In genomic region chr11:66218026-66218425, GRCh38 we compare ENCODE assay signal across 14 cellular contexts. TPM values are rescaled to one million over a fixed set of nuclear protein-coding genes. Genes with fewer than 3 reads are reported as not detected.
DNase-seq lines count a peak whose midpoint lies in the region; ATAC-seq and TF ChIP-seq lines count a peak whose summit lies in the region.
"Had no signal": no experiment of that assay in that cellular context is flagged by ENCODE, and none has a peak within 500 bp of the region (broad histone marks: within the 10 kb centered on the region; RNA-seq: fewer than 3 reads in every experiment).

No MANE protein-coding gene starts in this region.

- peaks cover 19% of the 10 kb centered on the region for H3K4me1 Mint-ChIP-seq in activated naive CD4-positive, alpha-beta T cell treated with anti-CD3 and anti-CD28 coated beads, Interleukin-2, amount 50 U/mL, for 24 hours
- H3K4me1 Mint-ChIP-seq in T-helper 17 cell, result peaks cover 17% of the 10 kb centered on the region
- peaks cover 3% of the 10 kb centered on the region for H3K4me1 Mint-ChIP-seq in chondrocyte (ENCODE audit: low read depth)

- dilution Hi-C loops in mammary epithelial cell (cut with HindIII; ENCODE audit: low sequenced_read_pairs), result loop anchor here (5.0 kb wide), 3 partner anchors 34 to 96 kb away; no protein-coding TSS in a partner anchor

- H3K27me3 Mint-ChIP-seq in activated naive CD4-positive, alpha-beta T cell treated with anti-CD3 and anti-CD28 coated beads, Interleukin-2, amount 50 U/mL, for 24 hours, result no peaks in the 10 kb centered on the region
- H3K27me3 Mint-ChIP-seq in T-helper 17 cell (no peaks in the 10 kb centered on the region), chondrocyte (ENCODE audit: low read depth) (no peaks in the 10 kb centered on the region)
- H3K27me3 Mint-ChIP-seq: dendritic cell treated with granulocyte-macrophage colony-stimulating factor and Interleukin-4, amounts not matched to agents 40 ng/mL and 50 ng/mL, for 4 days had no signal

- H3K79me2 ChIP-seq in mammary epithelial cell (ENCODE audit: insufficient read depth, low read length), result no peaks in the 10 kb centered on the region

- H3K4me3 Mint-ChIP-seq in activated naive CD4-positive, alpha-beta T cell treated with anti-CD3 and anti-CD28 coated beads, Interleukin-2, amount 50 U/mL, for 24 hours, result no peak overlapping the region
- H3K4me3 Mint-ChIP-seq in T-helper 17 cell (no peak overlapping the region), chondrocyte (ENCODE audit: unreplicated experiment) (no peak overlapping the region)
- H3K4me3 Mint-ChIP-seq: activated T-helper 1 cell treated with anti-CD3 and anti-CD28 coated beads, Interleukin-12 subunit alpha, Interleukin-12 subunit beta, Interleukin-2, Interleukin-4 antibody, amounts not matched to agents 30 ng/mL and 10 ng/mL and 1 ng/mL, durations not matched to agents 14 hours and 24 hours and 36 hours; dendritic cell treated with granulocyte-macrophage colony-stimulating factor and Interleukin-4, amounts not matched to agents 40 ng/mL and 50 ng/mL, for 4 days had no signal

- H3K4me1 ChIP-seq in mammary epithelial cell (ENCODE audit: insufficient read depth, low read length), result no peaks in the 10 kb centered on the region
- H3K4me1 ChIP-seq: gastrocnemius medialis, right lobe of liver had no signal

- no peaks in the 10 kb centered on the region for H3K27me3 ChIP-seq in mammary epithelial cell (ENCODE audit: insufficient read depth, low read length)
- H3K27me3 ChIP-seq: gastrocnemius medialis, right lobe of liver had no signal

- WGBS in mammary epithelial cell (ENCODE audit: low coverage, missing lambda C conversion rate), result 92% methylated on average over 6 of the region's 6 CpGs

- H3K4me3 ChIP-seq in mammary epithelial cell (replicated peaks in 1 of 3; ENCODE audit: insufficient read depth in 1 of 3, low read depth in 2 of 3, low read length in 3 of 3), result no peak overlapping the region
- H3K4me3 ChIP-seq: gastrocnemius medialis, right lobe of liver had no signal

- CTCF ChIA-PET in mammary epithelial cell (lab: Charles Lee; ENCODE audit: low non-redundant PET), result no interaction called here

- H3K27ac ChIP-seq in mammary epithelial cell (ENCODE audit: insufficient read depth, low read depth, low read length), result no peak overlapping the region
- H3K27ac ChIP-seq: gastrocnemius medialis, right lobe of liver had no signal

- in situ Hi-C loops in mammary epithelial cell (cut with MboI; ENCODE audit: low sequenced_read_pairs in 2 of 2), result no loop called here

- H3K4me2 ChIP-seq in mammary epithelial cell (ENCODE audit: insufficient read depth, low read depth, low read length), result no peak overlapping the region

- ATAC-seq in T-helper 17 cell (no peak), GM19397 (IDR thresholded peaks at IDR 0.05; ENCODE audit: unreplicated experiment) (no peak)
- ATAC-seq: gastrocnemius medialis, right lobe of liver had no signal

- H3K9me3 ChIP-seq in T-helper 17 cell (ENCODE audit: control insufficient read depth, low read length, poor library complexity, severe bottlenecking) (no peaks in the 10 kb centered on the region), mammary epithelial cell (replicated peaks; ENCODE audit: insufficient read depth, low read length) (no peaks in the 10 kb centered on the region)
- H3K9me3 ChIP-seq: gastrocnemius medialis, right lobe of liver had no signal

- peaks cover 7% of the 10 kb centered on the region for H3K36me3 ChIP-seq in mammary epithelial cell (ENCODE audit: insufficient read depth, low read length)

- no peaks in the 10 kb centered on the region for H4K20me1 ChIP-seq in mammary epithelial cell (ENCODE audit: insufficient read depth, low read length)

- peaks cover 7% of the 10 kb centered on the region for H3K36me3 Mint-ChIP-seq in activated naive CD4-positive, alpha-beta T cell treated with anti-CD3 and anti-CD28 coated beads, Interleukin-2, amount 50 U/mL, for 24 hours
- H3K36me3 Mint-ChIP-seq in T-helper 17 cell (ENCODE audit: low read depth), result peaks cover 4% of the 10 kb centered on the region
- peaks cover 30% of the 10 kb centered on the region for H3K36me3 Mint-ChIP-seq in chondrocyte (ENCODE audit: low read depth)

- H3K9me3 Mint-ChIP-seq in activated naive CD4-positive, alpha-beta T cell treated with anti-CD3 and anti-CD28 coated beads, Interleukin-2, amount 50 U/mL, for 24 hours, result no peaks in the 10 kb centered on the region
- H3K9me3 Mint-ChIP-seq in chondrocyte (ENCODE audit: low read depth), result no peaks in the 10 kb centered on the region
- H3K9me3 Mint-ChIP-seq: activated T-helper 1 cell treated with anti-CD3 and anti-CD28 coated beads, Interleukin-12 subunit alpha, Interleukin-12 subunit beta, Interleukin-2, Interleukin-4 antibody, amounts not matched to agents 30 ng/mL and 10 ng/mL and 1 ng/mL, durations not matched to agents 14 hours and 24 hours and 36 hours; dendritic cell treated with granulocyte-macrophage colony-stimulating factor and Interleukin-4, amounts not matched to agents 40 ng/mL and 50 ng/mL, for 4 days had no signal

- no peak overlapping the region for H2AFZ ChIP-seq in mammary epithelial cell (ENCODE audit: low read depth, low read length)

- TF ChIP-seq CTCF in chondrocyte (IDR thresholded peaks at IDR 0.05) (no peak), mammary epithelial cell (conservative IDR thresholded peaks at IDR 0.05 in 1 of 2, IDR thresholded peaks at IDR 0.05 in 1 of 2; ENCODE audit: extremely low read depth in 1 of 2, insufficient read depth in 1 of 2, low read depth in 1 of 2, low read length in 2 of 2) (no peak)

- BruUV-seq in mammary epithelial cell (replicated peaks; lab: Mats Ljungman, UMichigan), result no TSS peak

- H3K9ac ChIP-seq in mammary epithelial cell (ENCODE audit: insufficient read depth, low read length), result no peak overlapping the region

- DNase-seq in activated naive CD4-positive, alpha-beta T cell treated with Interleukin-2 at 50 U/mL for 16 hours, result no peak
- DNase-seq in T-helper 17 cell, result no peak
- DNase-seq in chondrocyte (ENCODE audit: low spot score), result peak; percentile 17
- no peak for DNase-seq in stimulated activated CD8-positive, alpha-beta memory T cell treated with anti-CD3 and anti-CD28 coated beads, Interleukin-4, amount 100 ng/mL, for 48 hours
- no peak for DNase-seq in mammary epithelial cell
- DNase-seq: gastrocnemius medialis, NCI-H1694 treated with DMSO at 0.1 percent for 48 hours, substantia nigra had no signal

- H3K27ac Mint-ChIP-seq in activated naive CD4-positive, alpha-beta T cell treated with anti-CD3 and anti-CD28 coated beads, Interleukin-2, amount 50 U/mL, for 24 hours, result peak overlapping the region; percentile 71
- peak overlapping the region; percentile 32 for H3K27ac Mint-ChIP-seq in T-helper 17 cell
- no peak overlapping the region for H3K27ac Mint-ChIP-seq in chondrocyte (ENCODE audit: unreplicated experiment)
- H3K27ac Mint-ChIP-seq: dendritic cell treated with granulocyte-macrophage colony-stimulating factor and Interleukin-4, amounts not matched to agents 40 ng/mL and 50 ng/mL, for 4 days had no signal

- intact Hi-C loops in mammary epithelial cell (cut with micrococcal nuclease), result no loop called here

RNA-seq across cellular contexts. Expression of gene KLC2, which starts 39.5 kb away (rescaled TPM):
- total RNA-seq in T-helper 17 cell (10 to 100 TPM; 55.1 to 58.3 TPM), chondrocyte (44.3 to 50.8 TPM (median 47.8 TPM) in 3 replicates), mammary epithelial cell (10 to 100 TPM; 23.7 to 62.2 TPM)
- polyA plus RNA-seq in mammary epithelial cell, result 20.5 TPM
- 23.7 TPM for polyA minus RNA-seq in mammary epithelial cell

RNA-seq across cellular contexts. Expression of gene RAB1B, which starts 50.4 kb away (rescaled TPM):
- total RNA-seq in T-helper 17 cell (10 to 100 TPM; 72.8 to 89.1 TPM), chondrocyte (124 to 125 TPM (median 124 TPM) in 3 replicates), mammary epithelial cell (100 to 1,000 TPM in 1 of 2 donors, 10 to 100 TPM in 1; 79.5 to 169 TPM)
- 227 TPM for polyA plus RNA-seq in mammary epithelial cell
- polyA minus RNA-seq in mammary epithelial cell, result 195 TPM

RNA-seq across cellular contexts. Expression of gene CNIH2, which starts 59.9 kb away (rescaled TPM):
- 10 to 100 TPM in 1 of 2 donors, 1 to 10 TPM in 1; 9.0 to 14.4 TPM for total RNA-seq in T-helper 17 cell
- total RNA-seq in chondrocyte, result 2.5 to 2.8 TPM (median 2.8 TPM) in 3 replicates
- total RNA-seq in mammary epithelial cell, result 1 to 10 TPM in 1 of 2 donors, under 1 TPM in 1; 0.33 to 1.4 TPM
- 0.62 TPM for polyA plus RNA-seq in mammary epithelial cell
- not detected for polyA minus RNA-seq in mammary epithelial cell
- total RNA-seq: gastrocnemius medialis, osteoblast had no signal
